8 cellular contexts compared by ENCODE assay signal in genomic region chr5:35852084-35852734, GRCh38. TPM values are rescaled to one million over a fixed set of nuclear protein-coding genes. Genes with fewer than 3 reads are reported as not detected.
DNase-seq lines count a peak whose midpoint lies in the region; ATAC-seq and TF ChIP-seq lines count a peak whose summit lies in the region.
"Had no signal": no experiment of that assay in that cellular context is flagged by ENCODE, and none has a peak within 500 bp of the region (broad histone marks: within the 10 kb centered on the region; RNA-seq: fewer than 3 reads in every experiment).

No MANE protein-coding gene starts in this region.

- CTCF ChIA-PET in activated naive CD4-positive, alpha-beta T cell treated with anti-CD3 and anti-CD28 coated beads, Interleukin-2, amount 10 ng/mL, durations not matched to agents 7 days and 5 days (lab: Charles Lee) = interaction anchor here (1.2 to 2.6 kb wide), 9 partner anchors 27 to 202 kb away, joined by 3 to 8 read pairs (median 5); no protein-coding TSS in a partner anchor

- no peak overlapping the region for H3K9ac ChIP-seq in colonic mucosa (ENCODE audit: low read depth in 2 of 2, low read length in 2 of 2)

- H3K36me3 ChIP-seq in colonic mucosa = no peaks in the 10 kb centered on the region

- peaks cover 71% of the 10 kb centered on the region for H3K4me1 Mint-ChIP-seq in activated naive CD4-positive, alpha-beta T cell treated with anti-CD3 and anti-CD28 coated beads, Interleukin-2, amount 10 ng/mL, durations not matched to agents 7 days and 5 days
- H3K4me1 Mint-ChIP-seq in stimulated activated memory B cell treated with anti-CD40 and anti-IgM and Interleukin-4, amounts not matched to agents 10 μg/mL and 1 μg/mL and 100 μg/mL, for 72 hours = no peaks in the 10 kb centered on the region

- ATAC-seq in GM19395 (IDR thresholded peaks at IDR 0.05; ENCODE audit: unreplicated experiment) = peak; percentile 47
- peak; percentile 52 for ATAC-seq in stimulated activated memory B cell treated with anti-CD40 and anti-IgM and Interleukin-4, amounts not matched to agents 10 μg/mL and 1 μg/mL and 100 μg/mL, for 72 hours

- H3K4me3 Mint-ChIP-seq in activated naive CD4-positive, alpha-beta T cell treated with anti-CD3 and anti-CD28 coated beads, Interleukin-2, amount 10 ng/mL, durations not matched to agents 7 days and 5 days = peak overlapping the region; percentile 80
- H3K4me3 Mint-ChIP-seq in stimulated activated memory B cell treated with anti-CD40 and anti-IgM and Interleukin-4, amounts not matched to agents 10 μg/mL and 1 μg/mL and 100 μg/mL, for 72 hours = no peak overlapping the region
- H3K4me3 Mint-ChIP-seq: dendritic cell treated with granulocyte-macrophage colony-stimulating factor and Interleukin-4, amounts not matched to agents 40 ng/mL and 50 ng/mL, for 4 days had no signal

- H3K4me1 ChIP-seq in colonic mucosa = no peaks in the 10 kb centered on the region

- H3K9me3 ChIP-seq in colonic mucosa = no peaks in the 10 kb centered on the region

- DNase-seq in M059J (ENCODE audit: low read depth) = peak; percentile 92
- peak; percentile 51 for DNase-seq in activated naive CD4-positive, alpha-beta T cell treated with anti-CD3 and anti-CD28 coated beads, Interleukin-2, amount 10 ng/mL, durations not matched to agents 7 days and 5 days
- DNase-seq in colonic mucosa = no peak
- no peak for DNase-seq in NCI-H2081 (lab: John Stamatoyannopoulos, UW)
- no peak for DNase-seq in NCI-H2029 (lab: John Stamatoyannopoulos, UW)

- peaks cover 12% of the 10 kb centered on the region for H3K9me3 Mint-ChIP-seq in activated naive CD4-positive, alpha-beta T cell treated with anti-CD3 and anti-CD28 coated beads, Interleukin-2, amount 10 ng/mL, durations not matched to agents 7 days and 5 days
- peaks cover 3% of the 10 kb centered on the region for H3K9me3 Mint-ChIP-seq in stimulated activated memory B cell treated with anti-CD40 and anti-IgM and Interleukin-4, amounts not matched to agents 10 μg/mL and 1 μg/mL and 100 μg/mL, for 72 hours

- intact Hi-C loops in colonic mucosa (cut with DNase I) = no loop called here

- no peak for TF ChIP-seq CTCF in colonic mucosa (IDR thresholded peaks at IDR 0.05)

- H3K27ac Mint-ChIP-seq in activated naive CD4-positive, alpha-beta T cell treated with anti-CD3 and anti-CD28 coated beads, Interleukin-2, amount 10 ng/mL, durations not matched to agents 7 days and 5 days = peak overlapping the region; percentile 99
- no peak overlapping the region for H3K27ac Mint-ChIP-seq in stimulated activated memory B cell treated with anti-CD40 and anti-IgM and Interleukin-4, amounts not matched to agents 10 μg/mL and 1 μg/mL and 100 μg/mL, for 72 hours
- H3K27ac Mint-ChIP-seq: dendritic cell treated with granulocyte-macrophage colony-stimulating factor and Interleukin-4, amounts not matched to agents 40 ng/mL and 50 ng/mL, for 4 days had no signal

- no peaks in the 10 kb centered on the region for H3K27me3 Mint-ChIP-seq in activated naive CD4-positive, alpha-beta T cell treated with anti-CD3 and anti-CD28 coated beads, Interleukin-2, amount 10 ng/mL, durations not matched to agents 7 days and 5 days
- no peaks in the 10 kb centered on the region for H3K27me3 Mint-ChIP-seq in stimulated activated memory B cell treated with anti-CD40 and anti-IgM and Interleukin-4, amounts not matched to agents 10 μg/mL and 1 μg/mL and 100 μg/mL, for 72 hours

- no peak overlapping the region for H3K4me3 ChIP-seq in colonic mucosa

- H3K36me3 Mint-ChIP-seq in activated naive CD4-positive, alpha-beta T cell treated with anti-CD3 and anti-CD28 coated beads, Interleukin-2, amount 10 ng/mL, durations not matched to agents 7 days and 5 days = peaks cover 24% of the 10 kb centered on the region
- H3K36me3 Mint-ChIP-seq in stimulated activated memory B cell treated with anti-CD40 and anti-IgM and Interleukin-4, amounts not matched to agents 10 μg/mL and 1 μg/mL and 100 μg/mL, for 72 hours = no peaks in the 10 kb centered on the region

- no peak overlapping the region for H3K27ac ChIP-seq in colonic mucosa

- H3K27me3 ChIP-seq in colonic mucosa = no peaks in the 10 kb centered on the region

RNA-seq across cellular contexts. Expression of gene IL7R, which starts 4.5 kb away (rescaled TPM):
- 20.4 and 30.7 TPM in 2 replicates for total RNA-seq in M059J (2014; rRNA removed; shearing (Covaris generic))
- total RNA-seq in colonic mucosa = 1 to 10 TPM; 4.6 to 6.1 TPM

Comparison
In these comparisons a context has a peak if more than half of its experiments do, and no peak if none do; other contexts are left out.
1. DNase-seq: peak in M059J (single experiment) and activated naive CD4-positive, alpha-beta T cell treated with anti-CD3 and anti-CD28 coated beads, Interleukin-2, amount 10 ng/mL, durations not matched to agents 7 days and 5 days (single experiment); none in colonic mucosa (single experiment), NCI-H2081 (0 of 2) and NCI-H2029 (single experiment).